Comparison of ENCODE assay signal across 10 cellular contexts in genomic region chr16:57147381-57148191, GRCh38. TPM values are rescaled to one million over a fixed set of nuclear protein-coding genes. Genes with fewer than 3 reads are reported as not detected.
DNase-seq lines count a peak whose midpoint lies in the region; ATAC-seq, FAIRE-seq and TF ChIP-seq lines count a peak whose summit lies in the region.
"Had no signal": no experiment of that assay in that cellular context is flagged by ENCODE, and none has a peak within 500 bp of the region (broad histone marks: within the 10 kb centered on the region; RNA-seq: fewer than 3 reads in every experiment).

No MANE protein-coding gene starts in this region.

- no peaks in the 10 kb centered on the region for H3K27me3 ChIP-seq in astrocyte (ENCODE audit: insufficient read depth, low read length)

- peaks cover 3% of the 10 kb centered on the region for H4K20me1 ChIP-seq in astrocyte (ENCODE audit: insufficient read depth, low read length)

- ATAC-seq in GM21423 (IDR thresholded peaks at IDR 0.05; ENCODE audit: unreplicated experiment) (no peak), GM18907 (IDR thresholded peaks at IDR 0.05; ENCODE audit: unreplicated experiment) (no peak), GM18870 (IDR thresholded peaks at IDR 0.05; ENCODE audit: unreplicated experiment) (no peak)

- H3K4me3 Mint-ChIP-seq in astrocyte (ENCODE audit: unreplicated experiment) = no peak overlapping the region

- H3K27ac ChIP-seq in astrocyte (ENCODE audit: low read depth, low read length) = no peak overlapping the region
- peak overlapping the region; percentile 99 for H3K27ac ChIP-seq in substantia nigra (ENCODE audit: low read depth, low read length, poor library complexity, severe bottlenecking)
- H3K27ac ChIP-seq: A549 had no signal

- no peaks in the 10 kb centered on the region for H3K79me2 ChIP-seq in astrocyte (ENCODE audit: insufficient read depth, low read length)

- no peaks in the 10 kb centered on the region for H3K9me3 ChIP-seq in astrocyte (ENCODE audit: insufficient read depth, low read depth, low read length)
- H3K9me3 ChIP-seq: A549 had no signal

- H3K4me3 ChIP-seq in astrocyte (ENCODE audit: insufficient read depth, low read depth, low read length) = no peak overlapping the region
- H3K4me3 ChIP-seq: A549 had no signal

- H3K4me2 ChIP-seq in astrocyte (ENCODE audit: low read length) = peak overlapping the region; percentile 31
- H3K4me2 ChIP-seq: A549 had no signal

- H3K27me3 Mint-ChIP-seq in astrocyte (ENCODE audit: low read depth, unreplicated experiment) = no peaks in the 10 kb centered on the region

- H3K4me1 Mint-ChIP-seq in astrocyte (ENCODE audit: low read depth, unreplicated experiment) = peaks cover 10% of the 10 kb centered on the region

- DNase-seq in SIG-M5 treated with dmso at 0.1 percent for 504 hours (lab: John Stamatoyannopoulos, UW; ENCODE audit: unreplicated experiment) = peak; percentile 4
- no peak for DNase-seq in SIG-M5 (lab: John Stamatoyannopoulos, UW)
- no peak for DNase-seq in astrocyte (ENCODE audit: low read depth)
- DNase-seq in iris pigment epithelial cell (ENCODE audit: low read depth) = peak; percentile 16
- DNase-seq in substantia nigra (lab: John Stamatoyannopoulos, UW) = peak in 11 of 49 donors; percentile 32 to 61 (median 49)
- DNase-seq: NCI-H2227 treated with DMSO at 0.1 percent for 48 hours had no signal

- TF ChIP-seq CTCF in astrocyte (IDR thresholded peaks at IDR 0.05; ENCODE audit: insufficient read depth, low read depth, low read length) = no peak

- H3K36me3 Mint-ChIP-seq in astrocyte (ENCODE audit: low read depth, unreplicated experiment) = peaks cover 17% of the 10 kb centered on the region

- FAIRE-seq in astrocyte (lab: Jason Lieb, UNC) = no peak
- FAIRE-seq: A549 had no signal

- peaks cover 12% of the 10 kb centered on the region for H3K4me1 ChIP-seq in astrocyte (ENCODE audit: insufficient read depth, low read length)
- H3K4me1 ChIP-seq: A549 had no signal

- H2AFZ ChIP-seq in astrocyte (ENCODE audit: low read depth, low read length) = no peak overlapping the region

- peaks cover 2% of the 10 kb centered on the region for H3K9me3 Mint-ChIP-seq in astrocyte (ENCODE audit: unreplicated experiment)

- H3K9ac ChIP-seq in astrocyte (ENCODE audit: low read length) = no peak overlapping the region

- peaks cover 6% of the 10 kb centered on the region for H3K36me3 ChIP-seq in astrocyte (ENCODE audit: insufficient read depth, low read length)

- H3K27ac Mint-ChIP-seq in astrocyte (ENCODE audit: unreplicated experiment) = no peak overlapping the region

RNA-seq across cellular contexts. Expression of gene PSME3IP1, which starts 38.3 kb away (rescaled TPM):
- total RNA-seq in astrocyte = 71.9 and 78.8 TPM in 2 replicates

RNA-seq across cellular contexts. Expression of gene RSPRY1, which starts 38.5 kb away (rescaled TPM):
- total RNA-seq in astrocyte = 76.8 TPM in 2 replicates

RNA-seq across cellular contexts. Expression of gene CPNE2, which starts 55.2 kb away (rescaled TPM):
- total RNA-seq in astrocyte = 17.0 and 19.3 TPM in 2 replicates

Comparison
In these comparisons a context has a peak if more than half of its experiments do, and no peak if none do; other contexts are left out.
1. DNase-seq: peak in SIG-M5 treated with dmso at 0.1 percent for 504 hours (single experiment) and iris pigment epithelial cell (single experiment); none in SIG-M5 (single experiment) and astrocyte (single experiment).